Comparison of ENCODE assay signal across 9 cellular contexts in genomic region chr16:23505180-23505665, GRCh38. TPM values are rescaled to one million over a fixed set of nuclear protein-coding genes. Genes with fewer than 3 reads are reported as not detected.
DNase-seq lines count a peak whose midpoint lies in the region; TF ChIP-seq lines count a peak whose summit lies in the region.
"Had no signal": no experiment of that assay in that cellular context is flagged by ENCODE, and none has a peak within 500 bp of the region (broad histone marks: within the 10 kb centered on the region; RNA-seq: fewer than 3 reads in every experiment).

No MANE protein-coding gene starts in this region.

- POLR2A ChIA-PET in PC-9 (lab: Charles Lee; ENCODE audit: unreplicated experiment) (no interaction called here), Caco-2 (lab: Charles Lee) (interaction anchor here (1.1 kb wide), 1 partner anchor 8 kb away, joined by 13 read pairs; no protein-coding TSS in a partner anchor)

- H3K9me2 ChIP-seq in PC-9 (ENCODE audit: insufficient read depth) = no peaks in the 10 kb centered on the region

- H3K4me1 ChIP-seq in PC-9 (replicated peaks; ENCODE audit: insufficient read depth) (peaks cover 31% of the 10 kb centered on the region), thyroid gland (peaks cover 76 to 78% of the 10 kb centered on the region in 2 donors), prostate gland (replicated peaks) (peaks cover 7% of the 10 kb centered on the region), Caco-2 (peaks cover 17% of the 10 kb centered on the region)

- H3K4me3 ChIP-seq in PC-9 = no peak overlapping the region
- no peak overlapping the region for H3K4me3 ChIP-seq in thyroid gland (replicated peaks in 1 of 3)
- H3K4me3 ChIP-seq in prostate gland = no peak overlapping the region
- H3K4me3 ChIP-seq in Caco-2 (ENCODE audit: low read depth, low read length) = no peak overlapping the region

- TF ChIP-seq POLR2A in thyroid gland (IDR thresholded peaks at IDR 0.05) = no peak
- no peak for TF ChIP-seq POLR2A in prostate gland (IDR thresholded peaks at IDR 0.05)

- peaks cover 19% of the 10 kb centered on the region for H3K36me3 Mint-ChIP-seq in activated naive CD4-positive, alpha-beta T cell treated with anti-CD3 and anti-CD28 coated beads, Interleukin-2, amount 10 ng/mL, durations not matched to agents 7 days and 5 days
- H3K36me3 Mint-ChIP-seq in activated naive CD4-positive, alpha-beta T cell treated with anti-CD3 and anti-CD28 coated beads for 36 hours (ENCODE audit: low read depth) = peaks cover 13% of the 10 kb centered on the region
- H3K36me3 Mint-ChIP-seq in glutamatergic neuron (ENCODE audit: unreplicated experiment) (no peaks in the 10 kb centered on the region), Caco-2 (ENCODE audit: insufficient read depth, unreplicated experiment) (peaks cover 49% of the 10 kb centered on the region)

- no peak for DNase-seq in activated naive CD4-positive, alpha-beta T cell treated with anti-CD3 and anti-CD28 coated beads, Interleukin-2, amount 10 ng/mL, durations not matched to agents 7 days and 5 days
- no peak for DNase-seq in activated naive CD4-positive, alpha-beta T cell treated with anti-CD3 and anti-CD28 coated beads for 36 hours
- DNase-seq in PC-9 (no peak), glutamatergic neuron (no peak), thyroid gland (peak in 1 of 2 donors; percentile 41), NCI-H510A treated with DMSO at 0.1 percent for 48 hours (lab: John Stamatoyannopoulos, UW) (no peak), prostate gland (ENCODE audit: low spot score) (no peak), Caco-2 (no peak)
- DNase-seq: effector CD8-positive, alpha-beta T cell had no signal

- BruUV-seq in PC-9 (replicated peaks; lab: Mats Ljungman, UMichigan) = no TSS peak
- BruUV-seq in Caco-2 (replicated peaks; lab: Mats Ljungman, UMichigan) = no TSS peak

- CTCF ChIA-PET in activated naive CD4-positive, alpha-beta T cell treated with anti-CD3 and anti-CD28 coated beads, Interleukin-2, amount 10 ng/mL, durations not matched to agents 7 days and 5 days (lab: Charles Lee) = interaction anchor here (0.9 to 2.0 kb wide), 6 partner anchors 10 to 92 kb away, joined by 3 to 7 read pairs (median 4); no protein-coding TSS in a partner anchor
- CTCF ChIA-PET in activated naive CD4-positive, alpha-beta T cell treated with anti-CD3 and anti-CD28 coated beads for 36 hours (lab: Charles Lee) = interaction anchor here (1.2 kb wide), 1 partner anchor 70 kb away, joined by 5 read pairs; no protein-coding TSS in a partner anchor
- CTCF ChIA-PET in PC-9 (lab: Charles Lee) (interaction anchor here (1.5 kb wide), 1 partner anchor 70 kb away, joined by 3 read pairs; no protein-coding TSS in a partner anchor), Caco-2 (lab: Charles Lee) (interaction anchor here (1.2 kb wide), 1 partner anchor 70 kb away, joined by 3 read pairs; no protein-coding TSS in a partner anchor)

- H3F3A ChIP-seq in PC-9 (ENCODE audit: insufficient read depth, low read depth) = peaks cover 29% of the 10 kb centered on the region

- H3K27ac Mint-ChIP-seq in activated naive CD4-positive, alpha-beta T cell treated with anti-CD3 and anti-CD28 coated beads, Interleukin-2, amount 10 ng/mL, durations not matched to agents 7 days and 5 days = peak overlapping the region; percentile 68
- no peak overlapping the region for H3K27ac Mint-ChIP-seq in activated naive CD4-positive, alpha-beta T cell treated with anti-CD3 and anti-CD28 coated beads for 36 hours
- H3K27ac Mint-ChIP-seq in glutamatergic neuron (ENCODE audit: unreplicated experiment) (peak overlapping the region; percentile 64), Caco-2 (ENCODE audit: unreplicated experiment) (no peak overlapping the region)

- peak overlapping the region; percentile 17; the same call in 1 of the 2 replicates for H3K4me2 ChIP-seq in PC-9

- no peaks in the 10 kb centered on the region for H3K27me3 Mint-ChIP-seq in activated naive CD4-positive, alpha-beta T cell treated with anti-CD3 and anti-CD28 coated beads, Interleukin-2, amount 10 ng/mL, durations not matched to agents 7 days and 5 days
- no peaks in the 10 kb centered on the region for H3K27me3 Mint-ChIP-seq in activated naive CD4-positive, alpha-beta T cell treated with anti-CD3 and anti-CD28 coated beads for 36 hours (ENCODE audit: low read depth)
- H3K27me3 Mint-ChIP-seq in glutamatergic neuron (ENCODE audit: unreplicated experiment) (peaks cover 21% of the 10 kb centered on the region), Caco-2 (ENCODE audit: insufficient read depth, unreplicated experiment) (no peaks in the 10 kb centered on the region)

- no peaks in the 10 kb centered on the region for H3K9me3 Mint-ChIP-seq in activated naive CD4-positive, alpha-beta T cell treated with anti-CD3 and anti-CD28 coated beads, Interleukin-2, amount 10 ng/mL, durations not matched to agents 7 days and 5 days
- peaks cover 5% of the 10 kb centered on the region for H3K9me3 Mint-ChIP-seq in activated naive CD4-positive, alpha-beta T cell treated with anti-CD3 and anti-CD28 coated beads for 36 hours
- H3K9me3 Mint-ChIP-seq in glutamatergic neuron (ENCODE audit: unreplicated experiment) (peaks cover 19% of the 10 kb centered on the region), Caco-2 (ENCODE audit: unreplicated experiment) (peaks cover 6% of the 10 kb centered on the region)

- TF ChIP-seq CTCF in PC-9 (conservative IDR thresholded peaks at IDR 0.05) (no peak), glutamatergic neuron (IDR thresholded peaks at IDR 0.05; ENCODE audit: partially characterized antibody, unreplicated experiment) (no peak), thyroid gland (IDR thresholded peaks at IDR 0.05) (no peak), prostate gland (IDR thresholded peaks at IDR 0.05) (no peak), Caco-2 (IDR thresholded peaks at IDR 0.05; ENCODE audit: insufficient read depth in 1 of 2, low read depth in 1 of 2, low read length in 1 of 2, severe bottlenecking in 1 of 2, unreplicated experiment in 1 of 2) (no peak)

- H3K27ac ChIP-seq in PC-9 = no peak overlapping the region
- peak overlapping the region; percentile 51 to 94 (median 76) for H3K27ac ChIP-seq in thyroid gland
- H3K27ac ChIP-seq in prostate gland = no peak overlapping the region

- H3K9me3 ChIP-seq in PC-9 (ENCODE audit: insufficient read depth, low read depth) (no peaks in the 10 kb centered on the region), thyroid gland (no peaks in the 10 kb centered on the region), prostate gland (no peaks in the 10 kb centered on the region), Caco-2 (no peaks in the 10 kb centered on the region)

- H3K79me2 ChIP-seq in PC-9 (ENCODE audit: low read depth) = peaks cover 88% of the 10 kb centered on the region

- intact Hi-C loops in activated naive CD4-positive, alpha-beta T cell treated with anti-CD3 and anti-CD28 coated beads for 36 hours (cut with micrococcal nuclease) = loop anchor here (2.0 to 5.0 kb wide), 3 partner anchors 52 to 148 kb away; partner anchors contain the start of genes COG7 and NDUFAB1
- intact Hi-C loops in PC-9 (cut with micrococcal nuclease; ENCODE audit: unreplicated experiment) (loop anchor here (5.0 kb wide), 1 partner anchor 53 kb away; the partner anchor contains the start of gene COG7), thyroid gland (cut with DNase I) (no loop called here), prostate gland (cut with DNase I) (loop anchor here (5.0 kb wide), 1 partner anchor 52 kb away; the partner anchor contains the start of genes EARS2 and UBFD1), Caco-2 (cut with micrococcal nuclease; ENCODE audit: unreplicated experiment) (no loop called here)

- H3K36me3 ChIP-seq in PC-9 (ENCODE audit: low read depth) (no peaks in the 10 kb centered on the region), thyroid gland (no peaks in the 10 kb centered on the region), prostate gland (no peaks in the 10 kb centered on the region), Caco-2 (ENCODE audit: control insufficient read depth, insufficient read depth, low read length) (peaks cover 1% of the 10 kb centered on the region)

- WGBS in thyroid gland, 2 donors = 51 to 67% methylated on average over 9 of the region's 9 CpGs
- 94% methylated on average over 9 of the region's 9 CpGs for WGBS in prostate gland

- H4K20me1 ChIP-seq in PC-9 (ENCODE audit: insufficient read depth) = peaks cover 41% of the 10 kb centered on the region

- no peaks in the 10 kb centered on the region for H3K27me3 ChIP-seq in PC-9 (ENCODE audit: insufficient read depth, low read depth)
- H3K27me3 ChIP-seq in thyroid gland = no peaks in the 10 kb centered on the region
- no peaks in the 10 kb centered on the region for H3K27me3 ChIP-seq in prostate gland (replicated peaks; ENCODE audit: insufficient read depth)
- H3K27me3 ChIP-seq in Caco-2 (replicated peaks; ENCODE audit: control insufficient read depth, insufficient read depth, low read length) = no peaks in the 10 kb centered on the region

- no peak overlapping the region for H2AFZ ChIP-seq in PC-9

- H3K4me1 Mint-ChIP-seq in activated naive CD4-positive, alpha-beta T cell treated with anti-CD3 and anti-CD28 coated beads, Interleukin-2, amount 10 ng/mL, durations not matched to agents 7 days and 5 days = peaks cover 67% of the 10 kb centered on the region
- peaks cover 62% of the 10 kb centered on the region for H3K4me1 Mint-ChIP-seq in activated naive CD4-positive, alpha-beta T cell treated with anti-CD3 and anti-CD28 coated beads for 36 hours (ENCODE audit: low read depth)
- H3K4me1 Mint-ChIP-seq in glutamatergic neuron (ENCODE audit: low read depth, unreplicated experiment) (peaks cover 57% of the 10 kb centered on the region), Caco-2 (ENCODE audit: low read depth, unreplicated experiment) (peaks cover 26% of the 10 kb centered on the region)

- no peak overlapping the region for H3K4me3 Mint-ChIP-seq in activated naive CD4-positive, alpha-beta T cell treated with anti-CD3 and anti-CD28 coated beads, Interleukin-2, amount 10 ng/mL, durations not matched to agents 7 days and 5 days
- H3K4me3 Mint-ChIP-seq in activated naive CD4-positive, alpha-beta T cell treated with anti-CD3 and anti-CD28 coated beads for 36 hours = no peak overlapping the region
- H3K4me3 Mint-ChIP-seq in glutamatergic neuron (ENCODE audit: unreplicated experiment) (peak overlapping the region; percentile 63), Caco-2 (ENCODE audit: unreplicated experiment) (no peak overlapping the region)

RNA-seq across cellular contexts. Expression of gene GGA2, which starts 5.1 kb away (rescaled TPM):
- 10 to 100 TPM; 53.0 to 62.7 TPM for total RNA-seq in activated naive CD4-positive, alpha-beta T cell treated with anti-CD3 and anti-CD28 coated beads for 36 hours
- 68.5 and 85.1 TPM in 2 replicates for total RNA-seq in PC-9 (2021)
- total RNA-seq in glutamatergic neuron (ENCODE audit: unreplicated experiment) = 51.6 TPM
- total RNA-seq in thyroid gland = 100 to 1,000 TPM; 103 to 190 (median 159) TPM
- 100 to 1,000 TPM in 1 of 2 donors, 10 to 100 TPM in 1; 75.7 to 105 TPM for total RNA-seq in prostate gland
- total RNA-seq in Caco-2 (2022) = 92.7 and 93.4 TPM in 2 replicates

RNA-seq across cellular contexts. Expression of gene EARS2, which starts 51.9 kb away (rescaled TPM):
- 10 to 100 TPM; 23.7 to 25.1 TPM for total RNA-seq in activated naive CD4-positive, alpha-beta T cell treated with anti-CD3 and anti-CD28 coated beads for 36 hours
- total RNA-seq in PC-9 (2021) (34.9 and 43.3 TPM in 2 replicates), glutamatergic neuron (ENCODE audit: unreplicated experiment) (8.3 TPM), thyroid gland (10 to 100 TPM; 30.9 to 54.4 (median 50.7) TPM), prostate gland (10 to 100 TPM; 40.3 to 60.2 TPM), Caco-2 (2022) (29.6 and 32.4 TPM in 2 replicates)

RNA-seq across cellular contexts. Expression of gene COG7, which starts 52.2 kb away (rescaled TPM):
- 10 to 100 TPM; 16.4 to 16.9 TPM for total RNA-seq in activated naive CD4-positive, alpha-beta T cell treated with anti-CD3 and anti-CD28 coated beads for 36 hours
- total RNA-seq in PC-9 (2021) = 38.3 and 40.7 TPM in 2 replicates
- total RNA-seq in glutamatergic neuron (ENCODE audit: unreplicated experiment) = 12.7 TPM
- total RNA-seq in thyroid gland = 10 to 100 TPM; 27.5 to 35.1 (median 30.8) TPM
- total RNA-seq in prostate gland = 10 to 100 TPM; 34.0 to 35.3 TPM
- total RNA-seq in Caco-2 (2022) = 12.0 and 12.4 TPM in 2 replicates

RNA-seq across cellular contexts. Expression of gene UBFD1, which starts 52.3 kb away (rescaled TPM):
- 10 to 100 TPM; 52.3 to 54.6 TPM for total RNA-seq in activated naive CD4-positive, alpha-beta T cell treated with anti-CD3 and anti-CD28 coated beads for 36 hours
- total RNA-seq in PC-9 (2021) (95.8 and 98.2 TPM in 2 replicates), glutamatergic neuron (ENCODE audit: unreplicated experiment) (103 TPM), thyroid gland (100 to 1,000 TPM in 3 of 4 donors, 10 to 100 TPM in 1; 75.0 to 147 (median 127) TPM), prostate gland (100 to 1,000 TPM in 1 of 2 donors, 10 to 100 TPM in 1; 92.2 to 218 TPM), Caco-2 (2022) (78.6 and 83.1 TPM in 2 replicates)

Comparison
In these comparisons a context has a peak if more than half of its experiments do, and no peak if none do; other contexts are left out.
1. H3K27ac Mint-ChIP-seq: peak in activated naive CD4-positive, alpha-beta T cell treated with anti-CD3 and anti-CD28 coated beads, Interleukin-2, amount 10 ng/mL, durations not matched to agents 7 days and 5 days (single experiment) and glutamatergic neuron (single experiment); none in activated naive CD4-positive, alpha-beta T cell treated with anti-CD3 and anti-CD28 coated beads for 36 hours (single experiment) and Caco-2 (single experiment).
2. H3K27ac ChIP-seq: peak in thyroid gland (3 of 3); none in PC-9 (single experiment) and prostate gland (0 of 2).
3. intact Hi-C loops: an anchor here in activated naive CD4-positive, alpha-beta T cell treated with anti-CD3 and anti-CD28 coated beads for 36 hours (2.0 to 5.0 kb wide), PC-9 (5.0 kb wide) and prostate gland (5.0 kb wide); none called in thyroid gland and Caco-2.